2 cellular contexts compared by ENCODE assay signal in the genomic region with DNA sequence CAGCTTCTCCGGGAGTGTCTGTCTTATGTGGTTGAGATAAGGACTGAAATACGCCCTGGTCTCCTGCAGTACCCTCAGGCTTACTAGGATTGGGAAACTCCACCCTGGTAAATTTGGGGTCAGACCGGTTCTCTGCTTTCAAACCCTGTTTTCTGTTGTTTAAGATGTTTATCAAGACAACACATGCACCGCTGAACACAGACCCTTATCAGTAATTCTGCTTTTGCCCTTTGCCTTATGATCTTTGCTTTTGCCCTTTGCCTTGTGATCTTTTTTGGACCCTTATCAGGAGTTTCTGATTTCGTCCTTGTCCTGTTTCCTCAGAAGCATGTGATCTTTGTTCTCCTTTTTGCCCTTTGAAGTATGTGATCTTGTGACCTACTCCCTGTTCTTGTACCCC. TPM values are rescaled to one million over a fixed set of nuclear protein-coding genes. Genes with fewer than 3 reads are reported as not detected.
"Had no signal": no experiment of that assay in that cellular context is flagged by ENCODE, and none has a peak within 500 bp of the region (broad histone marks: within the 10 kb centered on the region; RNA-seq: fewer than 3 reads in every experiment).

No MANE protein-coding gene starts in this region.

RNA-seq across cellular contexts. Expression of gene TSPAN8, which starts 7.8 kb away (rescaled TPM):
- total RNA-seq: natural killer cell, neural crest cell had no signal
